In genomic region chr5:148454576-148454975, GRCh38 we compare ENCODE assay signal across 2 cellular contexts.
TF ChIP-seq lines count a peak whose summit lies in the region.

No MANE protein-coding gene starts in this region.

TF ChIP-seq in H1, 55 proteins besides CTCF, POLR2A, EP300 and RAD21 (continued from another document):
- no peak for TF ChIP-seq TAF7 (optimal IDR thresholded peaks at IDR 0.05; ENCODE audit: borderline replicate concordance, low read depth, low read length)
- no peak for TF ChIP-seq PHF8 (conservative IDR thresholded peaks at IDR 0.05; ENCODE audit: low read depth, low read length)
- TF ChIP-seq JUND (IDR thresholded peaks at IDR 0.05; ENCODE audit: low read length) = no peak

TF ChIP-seq in HepG2, 621 proteins besides CTCF, POLR2A, EP300 and RAD21:
- no peak for TF ChIP-seq FUBP1 (CRISPR knock-in tag; IDR thresholded peaks at IDR 0.05; ENCODE audit: borderline replicate concordance)
